Comparison of ENCODE assay signal across 1 cellular context in genomic region chr19:18586311-18586710, GRCh38.
TF ChIP-seq lines count a peak whose summit lies in the region.

No MANE protein-coding gene starts in this region.

TF ChIP-seq in K562, 482 proteins besides CTCF, POLR2A, EP300 and RAD21:
- TF ChIP-seq GTF3C2 (IDR thresholded peaks at IDR 0.05; ENCODE audit: borderline replicate concordance, extremely low read depth, insufficient read length) (no peak), HMBOX1 (IDR thresholded peaks at IDR 0.05) (peak; percentile 37; the same call in 1 of the 2 replicates)
